9 cellular contexts compared by ENCODE assay signal in genomic region chr22:29727248-29727551, GRCh38. TPM values are rescaled to one million over a fixed set of nuclear protein-coding genes. Genes with fewer than 3 reads are reported as not detected.
DNase-seq lines count a peak whose midpoint lies in the region; ATAC-seq, FAIRE-seq and TF ChIP-seq lines count a peak whose summit lies in the region.
"Had no signal": no experiment of that assay in that cellular context is flagged by ENCODE, and none has a peak within 500 bp of the region (broad histone marks: within the 10 kb centered on the region; RNA-seq: fewer than 3 reads in every experiment).

No MANE protein-coding gene starts in this region.

- peaks cover 5% of the 10 kb centered on the region; the same call in 1 of the 2 replicates for H4K20me1 ChIP-seq in DND-41 (ENCODE audit: insufficient read depth, low read length)
- no peaks in the 10 kb centered on the region for H4K20me1 ChIP-seq in GM12878 (ENCODE audit: control insufficient read depth, insufficient read depth)

- in situ Hi-C loops in GM12878 (cut with MboI): no loop called here

- H3K79me2 ChIP-seq in DND-41 (ENCODE audit: insufficient read depth, low read length) (no peaks in the 10 kb centered on the region), GM12878 (ENCODE audit: control insufficient read depth, insufficient read depth, low read length) (no peaks in the 10 kb centered on the region)

- CTCF ChIA-PET in GM12878 (lab: Yijun Ruan, JAX): no interaction called here

- H3K9me3 ChIP-seq in DND-41 (ENCODE audit: insufficient read depth, low read length, severe bottlenecking) (no peaks in the 10 kb centered on the region), GM12878 (replicated peaks; ENCODE audit: control insufficient read depth, insufficient read depth, low read length) (no peaks in the 10 kb centered on the region), lung (ENCODE audit: control insufficient read depth in 2 of 2, insufficient read depth in 1 of 2, low read length in 1 of 2) (no peaks in the 10 kb centered on the region)

- TF ChIP-seq RAD21 in Ishikawa (IDR thresholded peaks at IDR 0.05; ENCODE audit: low read depth) (peak; percentile 58), GM12878 (IDR thresholded peaks at IDR 0.05; ENCODE audit: insufficient read depth, low read depth, low read length) (peak; percentile 50)

- H3K4me3 ChIP-seq in DND-41 (ENCODE audit: low read depth in 1 of 2, low read length in 2 of 2) (no peak overlapping the region), GM12878 (no peak overlapping the region), lung (no peak overlapping the region)
- H3K4me3 ChIP-seq: skin epidermis had no signal

- TF ChIP-seq EP300 in Ishikawa (IDR thresholded peaks at IDR 0.05; ENCODE audit: borderline replicate concordance) (no peak), GM12878 (IDR thresholded peaks at IDR 0.05; ENCODE audit: borderline replicate concordance in 1 of 2, control insufficient read depth in 1 of 2, low read depth in 2 of 2, low read length in 2 of 2) (no peak)

- TF ChIP-seq POLR2A in GM12878 (IDR thresholded peaks at IDR 0.05; ENCODE audit: low read depth, low read length): no peak

- H3K4me2 ChIP-seq in DND-41 (ENCODE audit: insufficient read depth, low read length) (no peak overlapping the region), GM12878 (ENCODE audit: control insufficient read depth, insufficient read depth) (no peak overlapping the region)

- TF ChIP-seq CTCF in DND-41 (IDR thresholded peaks at IDR 0.05; ENCODE audit: borderline replicate concordance, extremely low read depth, low read length, poor library complexity, severe bottlenecking) (peak; percentile 48), GM12878 (IDR thresholded peaks at IDR 0.05 in 2 of 3, conservative IDR thresholded peaks at IDR 0.05 in 1 of 3; ENCODE audit: control insufficient read depth in 2 of 3, extremely low read depth in 1 of 3, insufficient read depth in 1 of 3, low read depth in 3 of 3, low read length in 3 of 3) (peak in 2 of 3 experiments; percentile 46 to 50; a peak in 3 of 6 replicates), lung (IDR thresholded peaks at IDR 0.05; ENCODE audit: control extremely low read depth, extremely low read depth) (no peak)

- H3K36me3 ChIP-seq in DND-41 (ENCODE audit: insufficient read depth, low read length) (peaks cover 10% of the 10 kb centered on the region; the same call in 1 of the 2 replicates), GM12878 (ENCODE audit: control insufficient read depth in 2 of 2, insufficient read depth in 2 of 2, low read length in 1 of 2) (no peaks in the 10 kb centered on the region; a peak in 1 of 4 replicates), lung (ENCODE audit: control insufficient read depth in 2 of 2, insufficient read depth in 2 of 2, low read length in 2 of 2) (peaks cover 6 to 14% of the 10 kb centered on the region in 2 donors)

- DNase-seq in DND-41 (peak; percentile 48), GM12878 (ENCODE audit: low read depth, low spot score) (no peak), lung (ENCODE audit: low spot score) (no peak), globus pallidus (ENCODE audit: low spot score) (no peak), SHP77 (lab: John Stamatoyannopoulos, UW) (no peak), activated gamma-delta T cell treated with Interleukin-2 at 50 U/mL for 16 hours (no peak)
- no peak for DNase-seq in effector CD8-positive, alpha-beta T cell (lab: John Stamatoyannopoulos, UW)

- 25% methylated on average over 2 of the region's 12 CpGs for WGBS in GM12878 (ENCODE audit: insufficient coverage, insufficient replicate concordance, low lambda C conversion rate, missing lambda C conversion rate)
- 5% methylated on average over 12 of the region's 12 CpGs for WGBS in lung, 2 donors

- H3K27ac ChIP-seq in DND-41 (ENCODE audit: low read length) (no peak overlapping the region), GM12878 (ENCODE audit: control insufficient read depth, insufficient read depth) (no peak overlapping the region), lung (ENCODE audit: low read depth in 1 of 2, low read length in 1 of 2) (no peak overlapping the region)
- H3K27ac ChIP-seq: skin epidermis had no signal

- POLR2A ChIA-PET in GM12878 (lab: Charles Lee): no interaction called here

- H2AFZ ChIP-seq in DND-41 (ENCODE audit: low read depth, low read length) (no peak overlapping the region), GM12878 (ENCODE audit: control insufficient read depth, low read depth, low read length) (no peak overlapping the region)

- no peak for FAIRE-seq in GM12878 (lab: Jason Lieb, UNC)

- H3K4me1 ChIP-seq in DND-41 (ENCODE audit: insufficient read depth, low read length) (no peaks in the 10 kb centered on the region), GM12878 (ENCODE audit: control insufficient read depth, insufficient read depth, low read length) (no peaks in the 10 kb centered on the region), lung (ENCODE audit: control insufficient read depth in 2 of 2, insufficient read depth in 2 of 2, low read length in 2 of 2) (no peaks in the 10 kb centered on the region)

- intact Hi-C loops in GM12878 (cut with micrococcal nuclease; ENCODE audit: unreplicated experiment): loop anchor here (10.0 kb wide), 1 partner anchor 358 kb away; the partner anchor contains the start of gene HORMAD2

- RAD21 ChIA-PET in GM12878 (lab: Charles Lee; ENCODE audit: unreplicated experiment): interaction anchor here (0.7 kb wide), 1 partner anchor 36 kb away, joined by 5 read pairs; no protein-coding TSS in a partner anchor

- no peak overlapping the region for H3K9ac ChIP-seq in DND-41 (ENCODE audit: low read depth, low read length)
- H3K9ac ChIP-seq in GM12878 (ENCODE audit: control insufficient read depth, insufficient read depth, low read length): no peak overlapping the region

- ATAC-seq in DND-41 (ENCODE audit: insufficient read depth, low read depth) (peak; percentile 67; the same call in 2 of the 3 replicates), GM12878 (peak; percentile 73), lung (ENCODE audit: insufficient read depth, low FRiP score) (peak; percentile 20)

- H3K27me3 ChIP-seq in DND-41 (ENCODE audit: insufficient read depth, low read length, poor library complexity) (no peaks in the 10 kb centered on the region), GM12878 (replicated peaks in 1 of 2; ENCODE audit: control insufficient read depth in 2 of 2, insufficient read depth in 2 of 2, low read length in 1 of 2) (peaks cover 0 to 2% of the 10 kb centered on the region in 2 experiments; a peak in 1 of 4 replicates), lung (ENCODE audit: control insufficient read depth, insufficient read depth) (no peaks in the 10 kb centered on the region)

- BruUV-seq in GM12878 (replicated peaks; lab: Mats Ljungman, UMichigan): no TSS peak

- SMC1A ChIA-PET in GM12878 (lab: Charles Lee; ENCODE audit: uncharacterized antibody, unreplicated experiment): no interaction called here

RNA-seq across cellular contexts. Expression of gene CABP7, which starts 7.4 kb away (rescaled TPM):
- 0.10 TPM in 1 of 2 replicates, not detected in the other for total RNA-seq in GM12878 (2013; cell fraction: nucleolus; rRNA removed)
- total RNA-seq in GM12878 (2014; rRNA removed): not detected in 2 replicates
- total RNA-seq in GM12878 (2014; rRNA removed; fragmentation: Illumina TruSeq; extraction: Trizol): not detected in 2 replicates
- 0.05 TPM in 1 of 2 replicates, not detected in the other for total RNA-seq in GM12878 (2021)
- polyA plus RNA-seq in GM12878 (2011; ENCODE audit: low read depth): not detected
- not detected in 2 replicates for polyA plus RNA-seq in GM12878 (2011; rRNA removed)
- 0.03 TPM in 1 of 2 replicates, not detected in the other for polyA plus RNA-seq in GM12878 (2011; cell fraction: cytosol; rRNA removed)
- polyA plus RNA-seq in GM12878 (2011; cell fraction: nucleus; rRNA removed): 0.12 and 0.13 TPM in 2 replicates
- polyA plus RNA-seq in GM12878 (2012): 0.07 and 0.14 TPM in 2 replicates
- polyA plus RNA-seq in GM12878 (2014; fragmentation: Illumina TruSeq; extraction: Trizol): not detected in 2 replicates
- polyA plus RNA-seq in GM12878 (2014; fragmentation: Nextera tagmentation; extraction: Ambion mirVana): under 1 TPM in 1 of 2 experiments, not detected in 1; 0.02 TPM
- 0.03 and 0.08 TPM in 2 replicates for polyA plus RNA-seq in GM12878 (2014; rRNA removed)
- under 1 TPM; 0.11 to 0.18 TPM for polyA plus RNA-seq in GM12878 (2016; fragmentation: Nextera tagmentation; extraction: Ambion mirVana)
- polyA minus RNA-seq in GM12878 (2011; rRNA and poly(A)+ RNA removed): not detected in 2 replicates
- polyA minus RNA-seq in GM12878 (2011; cell fraction: cytosol; rRNA and poly(A)+ RNA removed): not detected in 2 replicates
- not detected in 2 replicates for polyA minus RNA-seq in GM12878 (2011; cell fraction: nucleus; rRNA and poly(A)+ RNA removed)
- under 1 TPM in 1 of 2 donors, not detected in 1; 0.06 TPM for total RNA-seq in lung
- polyA plus RNA-seq in lung: under 1 TPM; 0.05 to 0.12 TPM

RNA-seq across cellular contexts. Expression of gene ZMAT5, which starts 39.6 kb away (rescaled TPM):
- total RNA-seq in GM12878 (2013; cell fraction: nucleolus; rRNA removed): 6.0 and 6.6 TPM in 2 replicates
- total RNA-seq in GM12878 (2014; rRNA removed) (25.4 and 28.7 TPM in 2 replicates), GM12878 (2014; rRNA removed; fragmentation: Illumina TruSeq; extraction: Trizol) (15.3 and 17.3 TPM in 2 replicates), GM12878 (2021) (23.1 and 25.7 TPM in 2 replicates), lung (10 to 100 TPM; 11.2 to 23.7 TPM)
- polyA plus RNA-seq in GM12878 (2011; ENCODE audit: low read depth): 10.5 TPM
- polyA plus RNA-seq in GM12878 (2011; rRNA removed) (11.2 and 20.8 TPM in 2 replicates), GM12878 (2014; fragmentation: Illumina TruSeq; extraction: Trizol) (5.7 and 15.6 TPM in 2 replicates), GM12878 (2014; fragmentation: Nextera tagmentation; extraction: Ambion mirVana) (10 to 100 TPM in 1 of 2 experiments, 1 to 10 TPM in 1; 2.3 to 10.4 TPM), GM12878 (2014; rRNA removed) (30.7 and 32.0 TPM in 2 replicates), GM12878 (2016; fragmentation: Nextera tagmentation; extraction: Ambion mirVana) (10 to 100 TPM; 38.1 to 43.0 TPM), lung (10 to 100 TPM; 27.1 to 32.5 TPM)
- polyA plus RNA-seq in GM12878 (2011; cell fraction: cytosol; rRNA removed): 31.4 and 33.6 TPM in 2 replicates
- polyA plus RNA-seq in GM12878 (2011; cell fraction: nucleus; rRNA removed): 19.9 and 22.5 TPM in 2 replicates
- 16.5 and 20.3 TPM in 2 replicates for polyA plus RNA-seq in GM12878 (2012)
- 5.6 and 9.8 TPM in 2 replicates for polyA minus RNA-seq in GM12878 (2011; rRNA and poly(A)+ RNA removed)
- 2.9 and 5.4 TPM in 2 replicates for polyA minus RNA-seq in GM12878 (2011; cell fraction: cytosol; rRNA and poly(A)+ RNA removed)
- polyA minus RNA-seq in GM12878 (2011; cell fraction: nucleus; rRNA and poly(A)+ RNA removed): 3.0 and 3.3 TPM in 2 replicates

RNA-seq across cellular contexts. Expression of gene UQCR10, which starts 40.0 kb away (rescaled TPM):
- 12.0 and 13.8 TPM in 2 replicates for total RNA-seq in GM12878 (2013; cell fraction: nucleolus; rRNA removed)
- total RNA-seq in GM12878 (2014; rRNA removed) (197 and 199 TPM in 2 replicates), GM12878 (2014; rRNA removed; fragmentation: Illumina TruSeq; extraction: Trizol) (219 and 220 TPM in 2 replicates), GM12878 (2021) (134 and 144 TPM in 2 replicates), lung (10 to 100 TPM; 67.5 to 92.4 TPM)
- 209 TPM for polyA plus RNA-seq in GM12878 (2011; ENCODE audit: low read depth)
- polyA plus RNA-seq in GM12878 (2011; rRNA removed) (109 and 208 TPM in 2 replicates), GM12878 (2014; fragmentation: Illumina TruSeq; extraction: Trizol) (46.6 and 160 TPM in 2 replicates), GM12878 (2014; fragmentation: Nextera tagmentation; extraction: Ambion mirVana) (1,000 to 10,000 TPM in 1 of 2 experiments, 100 to 1,000 TPM in 1; 947 to 1,021 TPM), GM12878 (2014; rRNA removed) (177 and 220 TPM in 2 replicates), GM12878 (2016; fragmentation: Nextera tagmentation; extraction: Ambion mirVana) (100 to 1,000 TPM; 538 to 555 TPM), lung (100 to 1,000 TPM; 174 to 290 TPM)
- polyA plus RNA-seq in GM12878 (2011; cell fraction: cytosol; rRNA removed): 231 and 307 TPM in 2 replicates
- 103 and 164 TPM in 2 replicates for polyA plus RNA-seq in GM12878 (2011; cell fraction: nucleus; rRNA removed)
- polyA plus RNA-seq in GM12878 (2012): 140 and 165 TPM in 2 replicates
- polyA minus RNA-seq in GM12878 (2011; rRNA and poly(A)+ RNA removed): 72.2 and 98.5 TPM in 2 replicates
- 54.5 and 54.7 TPM in 2 replicates for polyA minus RNA-seq in GM12878 (2011; cell fraction: cytosol; rRNA and poly(A)+ RNA removed)
- polyA minus RNA-seq in GM12878 (2011; cell fraction: nucleus; rRNA and poly(A)+ RNA removed): 41.2 and 69.8 TPM in 2 replicates

Comparison
In these comparisons a context has a peak if more than half of its experiments do, and no peak if none do; other contexts are left out.
1. ATAC-seq: peak in every context shown above with its lines; median percentile 73 in GM12878; 67 in DND-41; 20 in lung.